ENCODE assay signal across 22 cellular contexts in the genomic region with DNA sequence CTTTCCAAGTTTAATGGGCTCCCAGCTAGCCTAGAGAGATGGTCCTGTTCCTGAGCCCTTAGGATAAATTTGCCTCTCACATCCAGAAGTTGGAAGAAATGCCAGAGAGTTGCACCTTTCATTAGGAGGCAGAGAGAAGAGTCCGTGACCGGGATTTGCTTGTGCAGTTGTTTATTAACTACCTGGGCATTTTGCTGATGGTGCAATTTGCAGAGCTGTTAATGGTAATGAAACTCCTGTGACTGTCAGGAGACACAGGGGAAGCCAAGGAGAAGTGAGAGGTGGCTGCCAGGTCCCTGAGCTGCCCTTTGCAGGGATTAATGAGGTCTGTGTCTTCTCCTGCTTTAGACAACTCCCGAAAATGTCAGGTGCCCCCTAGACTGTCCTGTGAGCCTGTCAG.
A peak's percentile ranks its signal among the peaks of the same experiment; 100 is the strongest.
DNase-seq lines count a peak whose midpoint lies in the region; ATAC-seq, FAIRE-seq and TF ChIP-seq lines count a peak whose summit lies in the region.
"Had no signal": no experiment of that assay in that cellular context is flagged by ENCODE, and none has a peak within 500 bp of the region (broad histone marks: within the 10 kb centered on the region; RNA-seq: fewer than 3 reads in every experiment).

No MANE protein-coding gene starts in this region.

- DNase-seq in H9 = peak; percentile 15
- no peak for DNase-seq in kidney
- DNase-seq in retina = peak; percentile 1
- no peak for DNase-seq in HEK293T (ENCODE audit: extremely low spot score)
- no peak for DNase-seq in mesothelial cell of epicardium (ENCODE audit: low spot score in 2 of 2, unreplicated experiment in 2 of 2)
- DNase-seq: H7; NCI-H1092 treated with DMSO at 0.1 percent for 48 hours; NCI-H1436 treated with DMSO at 0.1 percent for 48 hours; NCI-H1930; NCI-H2227 treated with DMSO at 0.1 percent for 48 hours; NCI-H510A; NK-92 treated with Interleukin-12 subunit alpha and Interleukin-12 subunit beta, amount 100 ng/mL, for 24 hours; SJCRH30 had no signal

- no peak overlapping the region for H3K14ac ChIP-seq in H9 (ENCODE audit: insufficient read depth, low read length)

- H3K9me3 Mint-ChIP-seq in H9 (no peaks in the 10 kb centered on the region; a peak in 1 of 5 replicates), brain (peaks cover 0 to 2% (median 0%) of the 10 kb centered on the region in 5 experiments), mesothelial cell of epicardium (no peaks in the 10 kb centered on the region)

- POLR2A ChIA-PET in HEK293T (lab: Yijun Ruan, JAX) = no interaction called here

- H3K4me1 ChIP-seq in H9 (ENCODE audit: insufficient read depth, low read length) = peaks cover 6% of the 10 kb centered on the region; the same call in 1 of the 2 replicates
- H3K4me1 ChIP-seq in kidney (ENCODE audit: control insufficient read depth in 1 of 2, insufficient read depth in 1 of 2, low read depth in 1 of 2, low read length in 2 of 2) = peaks cover 0 to 19% of the 10 kb centered on the region in 2 donors
- H3K4me1 ChIP-seq: SJCRH30 had no signal

- H3K23ac ChIP-seq in H9 (ENCODE audit: insufficient read length, low read depth, low read length) = no peak overlapping the region

- H4K20me1 ChIP-seq in H9 (ENCODE audit: control insufficient read depth, insufficient read depth, insufficient read length) = no peaks in the 10 kb centered on the region

- no peaks in the 10 kb centered on the region for H3K9me3 ChIP-seq in H9 (ENCODE audit: control insufficient read depth, low read depth, low read length)
- H3K9me3 ChIP-seq in kidney (ENCODE audit: control insufficient read depth in 1 of 2, low read length in 2 of 2) = no peaks in the 10 kb centered on the region
- H3K9me3 ChIP-seq: SJCRH30 had no signal

- H2BK15ac ChIP-seq in H9 (ENCODE audit: low read depth, low read length) = no peak overlapping the region

- H3K4me3 ChIP-seq in kidney (ENCODE audit: low read length in 2 of 2) = no peak overlapping the region
- H3K4me3 ChIP-seq: SJCRH30 had no signal

- no peaks in the 10 kb centered on the region for H3K23me2 ChIP-seq in H9 (ENCODE audit: insufficient read length, low read depth, low read length, poor library complexity, severe bottlenecking)

- H2AFZ ChIP-seq in H9 (ENCODE audit: low read length) = no peak overlapping the region

- H2BK120ac ChIP-seq in H9 (ENCODE audit: low read depth, low read length, poor library complexity, severe bottlenecking) = no peak overlapping the region

- no peak for ATAC-seq in GM21737 (IDR thresholded peaks at IDR 0.05; ENCODE audit: unreplicated experiment)
- ATAC-seq: Panc1 had no signal

- no peak overlapping the region for H2BK20ac ChIP-seq in H9 (ENCODE audit: low read depth, low read length, poor library complexity, severe bottlenecking)

- intact Hi-C loops in kidney (cut with DNase I) = no loop called here

- no peak overlapping the region for H3K4me3 Mint-ChIP-seq in H9
- no peak overlapping the region for H3K4me3 Mint-ChIP-seq in brain
- H3K4me3 Mint-ChIP-seq in mesothelial cell of epicardium = no peak overlapping the region
- H3K4me3 Mint-ChIP-seq: B cell, CD14-positive monocyte had no signal

- no CpG with 5 or more reads among the region's 3 CpGs for WGBS in H9 (ENCODE audit: extremely low coverage, insufficient read length, low lambda C conversion rate)

- H3K36me3 Mint-ChIP-seq in H9 (ENCODE audit: insufficient read depth in 1 of 3, low read depth in 3 of 3) (no peaks in the 10 kb centered on the region), brain (no peaks in the 10 kb centered on the region), mesothelial cell of epicardium (no peaks in the 10 kb centered on the region)
- H3K36me3 Mint-ChIP-seq: CD14-positive monocyte had no signal

- CTCF ChIA-PET in HEK293T (lab: Yijun Ruan, JAX) = no interaction called here

- H3K9ac ChIP-seq in H9 (ENCODE audit: extremely low read depth, insufficient read length, low read length) = no peak overlapping the region
- H3K9ac ChIP-seq in kidney (ENCODE audit: low read length in 2 of 2) = no peak overlapping the region
- H3K9ac ChIP-seq: KMS-11 had no signal

- no peak overlapping the region for H2AK5ac ChIP-seq in H9 (ENCODE audit: insufficient read length, low read length)

- H3K4ac ChIP-seq in H9 (ENCODE audit: low read depth, low read length) = no peak overlapping the region

- no peak overlapping the region for H4K8ac ChIP-seq in H9 (replicated peaks; ENCODE audit: insufficient read length, low read depth, low read length)

- H3K4me1 Mint-ChIP-seq in H9 (peaks cover 28 to 35% of the 10 kb centered on the region in 2 experiments), brain (peaks cover 24% of the 10 kb centered on the region), mesothelial cell of epicardium (no peaks in the 10 kb centered on the region)
- H3K4me1 Mint-ChIP-seq: B cell, CD14-positive monocyte had no signal

- peaks cover 2% of the 10 kb centered on the region in 2 donors for H3K36me3 ChIP-seq in kidney (ENCODE audit: control insufficient read depth in 1 of 2, insufficient read depth in 2 of 2, low read length in 2 of 2)
- H3K36me3 ChIP-seq: SJCRH30 had no signal

- H2BK5ac ChIP-seq in H9 (ENCODE audit: insufficient read length, low read length) = no peak overlapping the region

- H3K27ac ChIP-seq in H9 (ENCODE audit: insufficient read length, low read depth, low read length) (no peak overlapping the region), kidney (ENCODE audit: low read depth in 2 of 2, low read length in 2 of 2) (peak overlapping the region; percentile 65 to 81)
- H3K27ac ChIP-seq: KMS-11, SJCRH30 had no signal

- H3K27me3 Mint-ChIP-seq in H9 (ENCODE audit: low read depth) (peaks cover 21% of the 10 kb centered on the region), brain (peaks cover 13% of the 10 kb centered on the region), mesothelial cell of epicardium (ENCODE audit: low read depth) (peaks cover 82% of the 10 kb centered on the region)

- H4K5ac ChIP-seq in H9 (ENCODE audit: insufficient read length, low read depth, low read length) = no peak overlapping the region

- no peak overlapping the region for H3K4me2 ChIP-seq in H9 (ENCODE audit: insufficient read depth, insufficient read length, low read length)
- H3K4me2 ChIP-seq: KMS-11 had no signal

- H4K91ac ChIP-seq in H9 (ENCODE audit: insufficient read length, low read depth, low read length) = no peak overlapping the region

- H3K27ac Mint-ChIP-seq in H9 = no peak overlapping the region
- H3K27ac Mint-ChIP-seq in brain = peak overlapping the region in 3 of 5 experiments; percentile 52 to 87 (median 66)
- no peak overlapping the region for H3K27ac Mint-ChIP-seq in mesothelial cell of epicardium
- H3K27ac Mint-ChIP-seq: B cell, CD14-positive monocyte had no signal

- H3K18ac ChIP-seq in H9 (ENCODE audit: insufficient read length, low read depth, low read length) = no peak overlapping the region

- no peak overlapping the region for H3T11ph ChIP-seq in H9 (ENCODE audit: low read length)

- TF ChIP-seq CTCF in H9 (conservative IDR thresholded peaks at IDR 0.05) (no peak), brain (conservative IDR thresholded peaks at IDR 0.05) (no peak), kidney (IDR thresholded peaks at IDR 0.05; ENCODE audit: borderline replicate concordance, extremely low read depth, insufficient read depth) (no peak), mesothelial cell of epicardium (IDR thresholded peaks at IDR 0.05; ENCODE audit: unreplicated experiment) (no peak)

- H2BK12ac ChIP-seq in H9 (ENCODE audit: insufficient read length, low read depth, low read length) = no peak overlapping the region

- FAIRE-seq in kidney (lab: Jason Lieb, UNC) = no peak
- FAIRE-seq: A204.1, G401.6, GM12892 had no signal

- H3K79me1 ChIP-seq in H9 (ENCODE audit: insufficient read depth, low read depth, low read length, poor library complexity, severe bottlenecking) = no peaks in the 10 kb centered on the region

- H3K79me2 ChIP-seq in H9 (ENCODE audit: insufficient read depth, low read length) = no peaks in the 10 kb centered on the region

- H3K56ac ChIP-seq in H9 (ENCODE audit: insufficient read length, low read depth, low read length) = no peak overlapping the region

- no peaks in the 10 kb centered on the region; the same call in 1 of the 2 replicates for H3K27me3 ChIP-seq in H9 (ENCODE audit: insufficient read depth, low read length)
- H3K27me3 ChIP-seq: SJCRH30 had no signal

TF ChIP-seq in HEK293T, 16 proteins besides CTCF, POLR2A, EP300 and RAD21:
- TF ChIP-seq FOXA1 (IDR thresholded peaks at IDR 0.05) = no peak
TF ChIP-seq in HEK293T: peak in this region for 0.

Comparison
In these comparisons a context has a peak if more than half of its experiments do, and no peak if none do; other contexts are left out.
1. DNase-seq: peak in H9 (single experiment) and retina (single experiment); none in kidney (single experiment), HEK293T (single experiment) and mesothelial cell of epicardium (0 of 2).
2. H3K27ac Mint-ChIP-seq: peak in brain (3 of 5); none in H9 (0 of 3) and mesothelial cell of epicardium (single experiment).